ENCODE assay signal across 1 cellular context in genomic region chr6:149963462-149964242, GRCh38.
TF ChIP-seq lines count a peak whose summit lies in the region.

Gene ULBP1 (plus strand): TSS chr6:149963943. CDS start chr6:149964050, 107 bp downstream.

TF ChIP-seq in A549, 52 proteins besides CTCF, POLR2A, EP300 and RAD21 (continued from another document):
- TF ChIP-seq, protein P1, sequence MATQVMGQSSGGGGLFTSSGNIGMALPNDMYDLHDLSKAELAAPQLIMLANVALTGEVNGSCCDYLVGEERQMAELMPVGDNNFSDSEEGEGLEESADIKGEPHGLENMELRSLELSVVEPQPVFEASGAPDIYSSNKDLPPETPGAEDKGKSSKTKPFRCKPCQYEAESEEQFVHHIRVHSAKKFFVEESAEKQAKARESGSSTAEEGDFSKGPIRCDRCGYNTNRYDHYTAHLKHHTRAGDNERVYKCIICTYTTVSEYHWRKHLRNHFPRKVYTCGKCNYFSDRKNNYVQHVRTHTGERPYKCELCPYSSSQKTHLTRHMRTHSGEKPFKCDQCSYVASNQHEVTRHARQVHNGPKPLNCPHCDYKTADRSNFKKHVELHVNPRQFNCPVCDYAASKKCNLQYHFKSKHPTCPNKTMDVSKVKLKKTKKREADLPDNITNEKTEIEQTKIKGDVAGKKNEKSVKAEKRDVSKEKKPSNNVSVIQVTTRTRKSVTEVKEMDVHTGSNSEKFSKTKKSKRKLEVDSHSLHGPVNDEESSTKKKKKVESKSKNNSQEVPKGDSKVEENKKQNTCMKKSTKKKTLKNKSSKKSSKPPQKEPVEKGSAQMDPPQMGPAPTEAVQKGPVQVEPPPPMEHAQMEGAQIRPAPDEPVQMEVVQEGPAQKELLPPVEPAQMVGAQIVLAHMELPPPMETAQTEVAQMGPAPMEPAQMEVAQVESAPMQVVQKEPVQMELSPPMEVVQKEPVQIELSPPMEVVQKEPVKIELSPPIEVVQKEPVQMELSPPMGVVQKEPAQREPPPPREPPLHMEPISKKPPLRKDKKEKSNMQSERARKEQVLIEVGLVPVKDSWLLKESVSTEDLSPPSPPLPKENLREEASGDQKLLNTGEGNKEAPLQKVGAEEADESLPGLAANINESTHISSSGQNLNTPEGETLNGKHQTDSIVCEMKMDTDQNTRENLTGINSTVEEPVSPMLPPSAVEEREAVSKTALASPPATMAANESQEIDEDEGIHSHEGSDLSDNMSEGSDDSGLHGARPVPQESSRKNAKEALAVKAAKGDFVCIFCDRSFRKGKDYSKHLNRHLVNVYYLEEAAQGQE (IDR thresholded peaks at IDR 0.05) = no peak
